In genomic region chr3:141266797-141267555, GRCh38 we compare ENCODE assay signal across 10 cellular contexts. TPM values are rescaled to one million over a fixed set of nuclear protein-coding genes. Genes with fewer than 3 reads are reported as not detected.
DNase-seq lines count a peak whose midpoint lies in the region; ATAC-seq and TF ChIP-seq lines count a peak whose summit lies in the region.
"Had no signal": no experiment of that assay in that cellular context is flagged by ENCODE, and none has a peak within 500 bp of the region (broad histone marks: within the 10 kb centered on the region; RNA-seq: fewer than 3 reads in every experiment).

No MANE protein-coding gene starts in this region.

- H3K36me3 Mint-ChIP-seq in glutamatergic neuron (ENCODE audit: unreplicated experiment): peaks cover 4% of the 10 kb centered on the region

- DNase-seq in activated T-helper 1 cell treated with Interleukin-2 at 50 U/mL for 16 hours (ENCODE audit: low read depth) (peak; percentile 30), spleen (no peak), SK-N-DZ (ENCODE audit: low spot score) (no peak), NCI-H774 (lab: John Stamatoyannopoulos, UW) (no peak), midbrain (lab: John Stamatoyannopoulos, UW) (no peak), glutamatergic neuron (no peak)
- DNase-seq: NCI-H526 had no signal

- 16 to 28% (median 21%) methylated on average over 13 of the region's 13 CpGs for WGBS in spleen, 5 donors

- H3K27me3 ChIP-seq in spleen (replicated peaks in 1 of 7): no peaks in the 10 kb centered on the region

- no peak for TF ChIP-seq CTCF in spleen (IDR thresholded peaks at IDR 0.05 in 8 of 11, conservative IDR thresholded peaks at IDR 0.05 in 3 of 11)
- TF ChIP-seq CTCF in glutamatergic neuron (IDR thresholded peaks at IDR 0.05; ENCODE audit: partially characterized antibody, unreplicated experiment): no peak

- H3K27ac ChIP-seq in spleen: peak overlapping the region; percentile 44 to 80 (median 72)

- H3K4me1 Mint-ChIP-seq in glutamatergic neuron (ENCODE audit: low read depth, unreplicated experiment): peaks cover 13% of the 10 kb centered on the region

- no peak overlapping the region for H3K27ac Mint-ChIP-seq in glutamatergic neuron (ENCODE audit: unreplicated experiment)

- peaks cover 0 to 16% (median 0%) of the 10 kb centered on the region in 6 donors for H3K36me3 ChIP-seq in spleen

- peaks cover 0 to 27% (median 11%) of the 10 kb centered on the region in 6 donors for H3K4me1 ChIP-seq in spleen

- no peaks in the 10 kb centered on the region for H3K9me3 ChIP-seq in spleen

- TF ChIP-seq POLR2A in spleen (IDR thresholded peaks at IDR 0.05): no peak

- peaks cover 5% of the 10 kb centered on the region for H3K9me3 Mint-ChIP-seq in glutamatergic neuron (ENCODE audit: unreplicated experiment)

- peaks cover 7% of the 10 kb centered on the region for H3K27me3 Mint-ChIP-seq in glutamatergic neuron (ENCODE audit: unreplicated experiment)

- H3K4me3 ChIP-seq in spleen: peak overlapping the region in 7 of 8 donors; percentile 2 to 64 (median 35)
- H3K4me3 ChIP-seq: lung had no signal

- no peak overlapping the region for H3K4me3 Mint-ChIP-seq in glutamatergic neuron (ENCODE audit: unreplicated experiment)

- peak; percentile 83 for ATAC-seq in GM18909 (IDR thresholded peaks at IDR 0.05; ENCODE audit: poor library complexity, unreplicated experiment)
- ATAC-seq in HG03108 (IDR thresholded peaks at IDR 0.05; ENCODE audit: unreplicated experiment): peak; percentile 53

- intact Hi-C loops in spleen (cut with DNase I; ENCODE audit: low total_unique reads): no loop called here

RNA-seq across cellular contexts. Expression of gene PXYLP1, which starts 35.4 kb away (rescaled TPM):
- 10 to 100 TPM in 3 of 7 donors, 1 to 10 TPM in 4; 6.4 to 15.6 (median 9.5) TPM for total RNA-seq in spleen
- 1 to 10 TPM; 2.9 to 4.1 (median 3.0) TPM for polyA plus RNA-seq in spleen
- 52.2 and 74.8 TPM in 2 replicates for polyA plus RNA-seq in SK-N-DZ (2014; cell fraction: cytosol; rRNA removed)
- 40.2 and 52.9 TPM in 2 replicates for polyA plus RNA-seq in SK-N-DZ (2014; cell fraction: nucleus; rRNA removed)
- total RNA-seq in glutamatergic neuron (ENCODE audit: unreplicated experiment): 42.7 TPM
